ENCODE assay signal across 8 cellular contexts in genomic region chr14:50531595-50532501, GRCh38. TPM values are rescaled to one million over a fixed set of nuclear protein-coding genes. Genes with fewer than 3 reads are reported as not detected.
A peak's percentile ranks its signal among the peaks of the same experiment; 100 is the strongest.
DNase-seq lines count a peak whose midpoint lies in the region; ATAC-seq and TF ChIP-seq lines count a peak whose summit lies in the region.

No MANE protein-coding gene starts in this region.

- no peaks in the 10 kb centered on the region for H3K27me3 ChIP-seq in kidney epithelial cell (ENCODE audit: control insufficient read depth, insufficient read depth, low read length)

- ATAC-seq in GM21447 (IDR thresholded peaks at IDR 0.05; ENCODE audit: unreplicated experiment): peak; percentile 34

- DNase-seq in G401 (ENCODE audit: low spot score): peak; percentile 43
- peak; percentile 42 for DNase-seq in HT1080 (ENCODE audit: low read depth)
- DNase-seq in T-helper 1 cell: peak in 4 of 5 donors; percentile 16 to 28 (median 21)
- peak in 44 of 61 donors; percentile 9 to 74 (median 44) for DNase-seq in caudate nucleus (lab: John Stamatoyannopoulos, UW)
- DNase-seq in kidney epithelial cell (ENCODE audit: low read depth): no peak
- DNase-seq in stimulated activated CD4-positive, alpha-beta T cell treated with anti-CD3 and anti-CD28 coated beads, Interleukin-1b, Interleukin-23, amount 100 ng/mL, for 48 hours: peak; percentile 6
- no peak for DNase-seq in cortex of kidney (lab: John Stamatoyannopoulos, UW)

- TF ChIP-seq CTCF in kidney epithelial cell (IDR thresholded peaks at IDR 0.05; ENCODE audit: insufficient read depth, low read length, poor library complexity, severe bottlenecking): no peak

- no peaks in the 10 kb centered on the region for H3K36me3 ChIP-seq in kidney epithelial cell (ENCODE audit: control insufficient read depth, insufficient read depth, low read length)

- peak overlapping the region; percentile 92 for H3K4me3 ChIP-seq in kidney epithelial cell (ENCODE audit: low read depth, low read length)

- in situ Hi-C loops in G401 (cut with HindIII; ENCODE audit: low sequenced_read_pairs): no loop called here

- H3K27ac ChIP-seq in caudate nucleus (ENCODE audit: low read depth, low read length): peak overlapping the region; percentile 95

RNA-seq across cellular contexts. Expression of gene MAP4K5, which starts 0.5 kb away (rescaled TPM):
- total RNA-seq in G401 (2014; rRNA removed; shearing (Covaris generic)): 29.1 and 57.1 TPM in 2 replicates
- 38.1 and 47.9 TPM in 2 replicates for total RNA-seq in HT1080 (2014; rRNA removed; shearing (Covaris generic))
- 38.2 and 71.0 TPM in 2 replicates for polyA plus RNA-seq in HT1080 (2015; cell fraction: cytosol; rRNA removed)
- 105 and 125 TPM in 2 replicates for polyA plus RNA-seq in HT1080 (2015; cell fraction: nucleus; rRNA removed)
- 131 TPM in 2 replicates for total RNA-seq in kidney epithelial cell

RNA-seq across cellular contexts. Expression of gene ATL1, which starts 28.1 kb away (rescaled TPM):
- total RNA-seq in G401 (2014; rRNA removed; shearing (Covaris generic)): 2.8 TPM in 1 of 2 replicates, not detected in the other
- total RNA-seq in HT1080 (2014; rRNA removed; shearing (Covaris generic)): 0.48 and 0.70 TPM in 2 replicates
- 0.50 and 1.6 TPM in 2 replicates for polyA plus RNA-seq in HT1080 (2015; cell fraction: cytosol; rRNA removed)
- 0.34 and 0.87 TPM in 2 replicates for polyA plus RNA-seq in HT1080 (2015; cell fraction: nucleus; rRNA removed)
- 3.1 and 4.2 TPM in 2 replicates for total RNA-seq in kidney epithelial cell

Comparison
In these comparisons a context has a peak if more than half of its experiments do, and no peak if none do; other contexts are left out.
1. DNase-seq: peak in G401 (single experiment), HT1080 (single experiment), T-helper 1 cell (4 of 5), caudate nucleus (44 of 61) and stimulated activated CD4-positive, alpha-beta T cell treated with anti-CD3 and anti-CD28 coated beads, Interleukin-1b, Interleukin-23, amount 100 ng/mL, for 48 hours (single experiment); none in kidney epithelial cell (single experiment) and cortex of kidney (single experiment).